In the genomic region with DNA sequence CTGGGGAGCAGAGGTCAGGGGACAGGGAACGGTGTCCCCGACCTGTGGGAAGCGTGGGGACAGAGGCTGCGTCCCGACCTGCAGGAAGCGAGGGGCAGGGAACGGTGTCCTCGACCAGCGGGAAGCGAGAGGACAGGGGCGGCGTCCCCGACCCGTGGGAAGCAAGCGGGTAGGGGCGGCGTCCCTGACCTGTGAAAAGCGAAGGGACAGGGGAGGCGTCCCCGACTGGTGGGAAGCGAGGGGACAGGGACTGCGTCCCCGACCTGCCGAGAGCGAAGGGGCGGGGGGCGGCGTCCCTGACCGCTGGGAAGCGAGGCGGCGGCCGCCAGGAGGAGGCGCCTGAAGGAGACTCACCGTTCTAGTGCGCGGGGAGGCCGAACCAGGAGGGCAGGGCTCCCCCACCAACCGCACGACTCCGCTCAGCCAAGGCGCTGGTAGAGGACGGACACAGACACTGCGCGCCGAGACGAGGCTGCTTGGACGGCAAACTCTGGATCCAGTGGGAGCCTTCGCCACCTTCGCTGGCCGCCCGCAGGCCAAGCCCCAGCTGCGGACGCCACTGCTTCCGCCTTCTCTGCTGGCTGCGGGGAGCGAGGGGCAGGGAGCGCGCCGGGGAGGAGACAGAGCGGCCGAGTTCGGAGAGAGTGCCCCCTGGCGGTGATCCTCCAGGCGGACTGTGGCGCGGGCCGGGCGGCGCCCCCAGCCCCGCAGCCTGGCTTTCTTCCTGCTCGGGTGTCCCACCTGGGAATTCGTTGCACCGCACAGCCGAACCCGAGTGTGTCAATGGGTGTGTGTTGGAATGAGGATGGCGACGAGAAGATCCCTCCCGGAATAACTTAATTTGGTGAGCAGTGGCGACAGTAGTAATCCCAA, we compare ENCODE assay signal across 1 cellular context.
A peak's percentile ranks its signal among the peaks of the same experiment; 100 is the strongest.
TF ChIP-seq lines count a peak whose summit lies in the region.

A gene with protein sequence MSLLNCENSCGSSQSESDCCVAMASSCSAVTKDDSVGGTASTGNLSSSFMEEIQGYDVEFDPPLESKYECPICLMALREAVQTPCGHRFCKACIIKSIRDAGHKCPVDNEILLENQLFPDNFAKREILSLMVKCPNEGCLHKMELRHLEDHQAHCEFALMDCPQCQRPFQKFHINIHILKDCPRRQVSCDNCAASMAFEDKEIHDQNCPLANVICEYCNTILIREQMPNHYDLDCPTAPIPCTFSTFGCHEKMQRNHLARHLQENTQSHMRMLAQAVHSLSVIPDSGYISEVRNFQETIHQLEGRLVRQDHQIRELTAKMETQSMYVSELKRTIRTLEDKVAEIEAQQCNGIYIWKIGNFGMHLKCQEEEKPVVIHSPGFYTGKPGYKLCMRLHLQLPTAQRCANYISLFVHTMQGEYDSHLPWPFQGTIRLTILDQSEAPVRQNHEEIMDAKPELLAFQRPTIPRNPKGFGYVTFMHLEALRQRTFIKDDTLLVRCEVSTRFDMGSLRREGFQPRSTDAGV (minus strand): TSS at position 579 of the 873 bp plus-strand sequence. CDS start 8,757 bp downstream, outside the sequence.

TF ChIP-seq in HEK293, 187 proteins besides CTCF, POLR2A, EP300 and RAD21 (continued from another document and continues in another):
- TF ChIP-seq, protein P1, sequence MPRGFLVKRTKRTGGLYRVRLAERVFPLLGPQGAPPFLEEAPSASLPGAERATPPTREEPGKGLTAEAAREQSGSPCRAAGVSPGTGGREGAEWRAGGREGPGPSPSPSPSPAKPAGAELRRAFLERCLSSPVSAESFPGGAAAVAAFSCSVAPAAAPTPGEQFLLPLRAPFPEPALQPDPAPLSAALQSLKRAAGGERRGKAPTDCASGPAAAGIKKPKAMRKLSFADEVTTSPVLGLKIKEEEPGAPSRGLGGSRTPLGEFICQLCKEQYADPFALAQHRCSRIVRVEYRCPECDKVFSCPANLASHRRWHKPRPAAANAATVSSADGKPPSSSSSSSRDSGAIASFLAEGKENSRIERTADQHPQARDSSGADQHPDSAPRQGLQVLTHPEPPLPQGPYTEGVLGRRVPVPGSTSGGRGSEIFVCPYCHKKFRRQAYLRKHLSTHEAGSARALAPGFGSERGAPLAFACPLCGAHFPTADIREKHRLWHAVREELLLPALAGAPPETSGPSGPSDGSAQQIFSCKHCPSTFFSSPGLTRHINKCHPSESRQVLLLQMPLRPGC (tag by site-specific recombination; IDR thresholded peaks at IDR 0.05), result peak; percentile 38; the same call in 1 of the 2 replicates
- TF ChIP-seq ZNF423 (tag by site-specific recombination; IDR thresholded peaks at IDR 0.05) (0 out of 2 replicates have a peak, but pooled peaks have one; percentile 3), ZNF596 (tag by site-specific recombination; IDR thresholded peaks at IDR 0.05) (no peak), ZNF132 (tag by site-specific recombination; IDR thresholded peaks at IDR 0.05; ENCODE audit: borderline replicate concordance) (no peak), SP3 (tag by site-specific recombination; IDR thresholded peaks at IDR 0.05) (peak; percentile 75), BCL11B (tag by site-specific recombination; IDR thresholded peaks at IDR 0.05; ENCODE audit: low read depth) (0 out of 2 replicates have a peak, but pooled peaks have one; percentile 33), ZNF658 (tag by site-specific recombination; IDR thresholded peaks at IDR 0.05) (no peak), ZNF473 (tag by site-specific recombination; IDR thresholded peaks at IDR 0.05) (no peak), ZNF48 (tag by site-specific recombination; IDR thresholded peaks at IDR 0.05) (no peak), SETDB1 (IDR thresholded peaks at IDR 0.05; ENCODE audit: insufficient read length, low read length) (peak; percentile 40), ZNF776 (tag by site-specific recombination; IDR thresholded peaks at IDR 0.05; ENCODE audit: borderline replicate concordance) (no peak), ZNF548 (tag by site-specific recombination; IDR thresholded peaks at IDR 0.05) (no peak), ZNF223 (tag by site-specific recombination; IDR thresholded peaks at IDR 0.05) (no peak), KLF16 (tag by site-specific recombination; IDR thresholded peaks at IDR 0.05) (peak; percentile 88), ZNF747 (tag by site-specific recombination; IDR thresholded peaks at IDR 0.05) (no peak), ZNF292 (tag by site-specific recombination; IDR thresholded peaks at IDR 0.05; ENCODE audit: borderline replicate concordance, low read depth) (no peak), ZNF830 (tag by site-specific recombination; IDR thresholded peaks at IDR 0.05; ENCODE audit: low read depth) (no peak), GLI4 (tag by site-specific recombination; IDR thresholded peaks at IDR 0.05) (peak; percentile 79), ZNF184 (tag by site-specific recombination; IDR thresholded peaks at IDR 0.05) (no peak), KLF1 (tag by site-specific recombination; IDR thresholded peaks at IDR 0.05) (peak; percentile 20; the same call in 1 of the 2 replicates), GLIS1 (tag by site-specific recombination; IDR thresholded peaks at IDR 0.05) (peak; percentile 37), ZNF510 (tag by site-specific recombination; IDR thresholded peaks at IDR 0.05; ENCODE audit: insufficient replicate concordance) (peak; percentile 8), KLF9 (tag by site-specific recombination; IDR thresholded peaks at IDR 0.05; ENCODE audit: low read depth) (peak; percentile 82), TRIM28 (IDR thresholded peaks at IDR 0.05; ENCODE audit: borderline replicate concordance, low read length) (peak; percentile 24; the same call in 1 of the 2 replicates), ZNF701 (tag by site-specific recombination; IDR thresholded peaks at IDR 0.05) (no peak), FEZF1 (tag by site-specific recombination; IDR thresholded peaks at IDR 0.05) (no peak), PRDM1 (tag by site-specific recombination; IDR thresholded peaks at IDR 0.05) (no peak), ZNF529 (tag by site-specific recombination; IDR thresholded peaks at IDR 0.05; ENCODE audit: insufficient replicate concordance) (no peak), ZNF610 (tag by site-specific recombination; IDR thresholded peaks at IDR 0.05; ENCODE audit: borderline replicate concordance) (peak; percentile 71), ZNF626 (tag by site-specific recombination; IDR thresholded peaks at IDR 0.05) (no peak), OSR2 (tag by site-specific recombination; IDR thresholded peaks at IDR 0.05) (no peak), ZNF248 (tag by site-specific recombination; IDR thresholded peaks at IDR 0.05) (no peak), ZEB2 (tag by site-specific recombination; IDR thresholded peaks at IDR 0.05) (peak; percentile 74), ZFP69B (tag by site-specific recombination; IDR thresholded peaks at IDR 0.05) (peak; percentile 66), GLIS2 (tag by site-specific recombination; IDR thresholded peaks at IDR 0.05) (peak; percentile 98), ZNF394 (tag by site-specific recombination; IDR thresholded peaks at IDR 0.05; ENCODE audit: borderline replicate concordance) (peak; percentile 70; the same call in 1 of the 2 replicates)
- TF ChIP-seq, protein P2, sequence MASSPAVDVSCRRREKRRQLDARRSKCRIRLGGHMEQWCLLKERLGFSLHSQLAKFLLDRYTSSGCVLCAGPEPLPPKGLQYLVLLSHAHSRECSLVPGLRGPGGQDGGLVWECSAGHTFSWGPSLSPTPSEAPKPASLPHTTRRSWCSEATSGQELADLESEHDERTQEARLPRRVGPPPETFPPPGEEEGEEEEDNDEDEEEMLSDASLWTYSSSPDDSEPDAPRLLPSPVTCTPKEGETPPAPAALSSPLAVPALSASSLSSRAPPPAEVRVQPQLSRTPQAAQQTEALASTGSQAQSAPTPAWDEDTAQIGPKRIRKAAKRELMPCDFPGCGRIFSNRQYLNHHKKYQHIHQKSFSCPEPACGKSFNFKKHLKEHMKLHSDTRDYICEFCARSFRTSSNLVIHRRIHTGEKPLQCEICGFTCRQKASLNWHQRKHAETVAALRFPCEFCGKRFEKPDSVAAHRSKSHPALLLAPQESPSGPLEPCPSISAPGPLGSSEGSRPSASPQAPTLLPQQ (tag by site-specific recombination; IDR thresholded peaks at IDR 0.05), result peak; percentile 81
- TF ChIP-seq, protein P3, sequence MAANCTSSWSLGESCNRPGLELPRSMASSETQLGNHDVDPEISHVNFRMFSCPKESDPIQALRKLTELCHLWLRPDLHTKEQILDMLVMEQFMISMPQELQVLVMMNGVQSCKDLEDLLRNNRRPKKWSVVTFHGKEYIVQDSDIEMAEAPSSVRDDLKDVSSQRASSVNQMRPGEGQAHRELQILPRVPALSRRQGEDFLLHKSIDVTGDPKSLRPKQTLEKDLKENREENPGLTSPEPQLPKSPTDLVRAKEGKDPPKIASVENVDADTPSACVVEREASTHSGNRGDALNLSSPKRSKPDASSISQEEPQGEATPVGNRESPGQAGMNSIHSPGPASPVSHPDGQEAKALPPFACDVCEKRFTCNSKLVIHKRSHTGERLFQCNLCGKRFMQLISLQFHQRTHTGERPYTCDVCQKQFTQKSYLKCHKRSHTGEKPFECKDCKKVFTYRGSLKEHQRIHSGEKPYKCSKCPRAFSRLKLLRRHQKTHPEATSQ (tag by site-specific recombination; IDR thresholded peaks at IDR 0.05), result peak; percentile 89; the same call in 1 of the 2 replicates
- TF ChIP-seq, protein P4, sequence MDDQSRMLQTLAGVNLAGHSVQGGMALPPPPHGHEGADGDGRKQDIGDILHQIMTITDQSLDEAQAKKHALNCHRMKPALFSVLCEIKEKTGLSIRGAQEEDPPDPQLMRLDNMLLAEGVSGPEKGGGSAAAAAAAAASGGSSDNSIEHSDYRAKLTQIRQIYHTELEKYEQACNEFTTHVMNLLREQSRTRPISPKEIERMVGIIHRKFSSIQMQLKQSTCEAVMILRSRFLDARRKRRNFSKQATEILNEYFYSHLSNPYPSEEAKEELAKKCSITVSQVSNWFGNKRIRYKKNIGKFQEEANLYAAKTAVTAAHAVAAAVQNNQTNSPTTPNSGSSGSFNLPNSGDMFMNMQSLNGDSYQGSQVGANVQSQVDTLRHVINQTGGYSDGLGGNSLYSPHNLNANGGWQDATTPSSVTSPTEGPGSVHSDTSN (CRISPR knock-in tag; IDR thresholded peaks at IDR 0.05), result no peak; the same call in 1 of the 2 replicates
- TF ChIP-seq, protein P5, sequence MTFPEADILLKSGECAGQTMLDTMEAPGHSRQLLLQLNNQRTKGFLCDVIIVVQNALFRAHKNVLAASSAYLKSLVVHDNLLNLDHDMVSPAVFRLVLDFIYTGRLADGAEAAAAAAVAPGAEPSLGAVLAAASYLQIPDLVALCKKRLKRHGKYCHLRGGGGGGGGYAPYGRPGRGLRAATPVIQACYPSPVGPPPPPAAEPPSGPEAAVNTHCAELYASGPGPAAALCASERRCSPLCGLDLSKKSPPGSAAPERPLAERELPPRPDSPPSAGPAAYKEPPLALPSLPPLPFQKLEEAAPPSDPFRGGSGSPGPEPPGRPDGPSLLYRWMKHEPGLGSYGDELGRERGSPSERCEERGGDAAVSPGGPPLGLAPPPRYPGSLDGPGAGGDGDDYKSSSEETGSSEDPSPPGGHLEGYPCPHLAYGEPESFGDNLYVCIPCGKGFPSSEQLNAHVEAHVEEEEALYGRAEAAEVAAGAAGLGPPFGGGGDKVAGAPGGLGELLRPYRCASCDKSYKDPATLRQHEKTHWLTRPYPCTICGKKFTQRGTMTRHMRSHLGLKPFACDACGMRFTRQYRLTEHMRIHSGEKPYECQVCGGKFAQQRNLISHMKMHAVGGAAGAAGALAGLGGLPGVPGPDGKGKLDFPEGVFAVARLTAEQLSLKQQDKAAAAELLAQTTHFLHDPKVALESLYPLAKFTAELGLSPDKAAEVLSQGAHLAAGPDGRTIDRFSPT (tag by site-specific recombination; IDR thresholded peaks at IDR 0.05), result 0 out of 2 replicates have a peak, but pooled peaks have one; percentile 49
- TF ChIP-seq, protein P6, sequence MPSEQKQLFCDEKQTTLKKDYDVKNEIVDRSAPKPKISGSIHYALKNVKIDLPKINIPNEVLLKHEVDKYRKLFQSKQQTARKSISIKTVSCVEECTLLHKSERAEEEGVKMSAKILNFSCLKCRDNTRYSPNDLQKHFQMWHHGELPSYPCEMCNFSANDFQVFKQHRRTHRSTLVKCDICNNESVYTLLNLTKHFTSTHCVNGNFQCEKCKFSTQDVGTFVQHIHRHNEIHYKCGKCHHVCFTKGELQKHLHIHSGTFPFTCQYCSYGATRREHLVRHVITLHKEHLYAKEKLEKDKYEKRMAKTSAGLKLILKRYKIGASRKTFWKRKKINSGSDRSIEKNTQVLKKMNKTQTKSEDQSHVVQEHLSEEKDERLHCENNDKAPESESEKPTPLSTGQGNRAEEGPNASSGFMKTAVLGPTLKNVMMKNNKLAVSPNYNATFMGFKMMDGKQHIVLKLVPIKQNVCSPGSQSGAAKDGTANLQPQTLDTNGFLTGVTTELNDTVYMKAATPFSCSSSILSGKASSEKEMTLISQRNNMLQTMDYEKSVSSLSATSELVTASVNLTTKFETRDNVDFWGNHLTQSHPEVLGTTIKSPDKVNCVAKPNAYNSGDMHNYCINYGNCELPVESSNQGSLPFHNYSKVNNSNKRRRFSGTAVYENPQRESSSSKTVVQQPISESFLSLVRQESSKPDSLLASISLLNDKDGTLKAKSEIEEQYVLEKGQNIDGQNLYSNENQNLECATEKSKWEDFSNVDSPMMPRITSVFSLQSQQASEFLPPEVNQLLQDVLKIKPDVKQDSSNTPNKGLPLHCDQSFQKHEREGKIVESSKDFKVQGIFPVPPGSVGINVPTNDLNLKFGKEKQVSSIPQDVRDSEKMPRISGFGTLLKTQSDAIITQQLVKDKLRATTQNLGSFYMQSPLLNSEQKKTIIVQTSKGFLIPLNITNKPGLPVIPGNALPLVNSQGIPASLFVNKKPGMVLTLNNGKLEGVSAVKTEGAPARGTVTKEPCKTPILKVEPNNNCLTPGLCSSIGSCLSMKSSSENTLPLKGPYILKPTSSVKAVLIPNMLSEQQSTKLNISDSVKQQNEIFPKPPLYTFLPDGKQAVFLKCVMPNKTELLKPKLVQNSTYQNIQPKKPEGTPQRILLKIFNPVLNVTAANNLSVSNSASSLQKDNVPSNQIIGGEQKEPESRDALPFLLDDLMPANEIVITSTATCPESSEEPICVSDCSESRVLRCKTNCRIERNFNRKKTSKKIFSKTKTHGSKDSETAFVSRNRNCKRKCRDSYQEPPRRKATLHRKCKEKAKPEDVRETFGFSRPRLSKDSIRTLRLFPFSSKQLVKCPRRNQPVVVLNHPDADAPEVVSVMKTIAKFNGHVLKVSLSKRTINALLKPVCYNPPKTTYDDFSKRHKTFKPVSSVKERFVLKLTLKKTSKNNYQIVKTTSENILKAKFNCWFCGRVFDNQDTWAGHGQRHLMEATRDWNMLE (tag by site-specific recombination; conservative IDR thresholded peaks at IDR 0.05; ENCODE audit: low read depth), result peak; percentile 48
- TF ChIP-seq, protein P7, sequence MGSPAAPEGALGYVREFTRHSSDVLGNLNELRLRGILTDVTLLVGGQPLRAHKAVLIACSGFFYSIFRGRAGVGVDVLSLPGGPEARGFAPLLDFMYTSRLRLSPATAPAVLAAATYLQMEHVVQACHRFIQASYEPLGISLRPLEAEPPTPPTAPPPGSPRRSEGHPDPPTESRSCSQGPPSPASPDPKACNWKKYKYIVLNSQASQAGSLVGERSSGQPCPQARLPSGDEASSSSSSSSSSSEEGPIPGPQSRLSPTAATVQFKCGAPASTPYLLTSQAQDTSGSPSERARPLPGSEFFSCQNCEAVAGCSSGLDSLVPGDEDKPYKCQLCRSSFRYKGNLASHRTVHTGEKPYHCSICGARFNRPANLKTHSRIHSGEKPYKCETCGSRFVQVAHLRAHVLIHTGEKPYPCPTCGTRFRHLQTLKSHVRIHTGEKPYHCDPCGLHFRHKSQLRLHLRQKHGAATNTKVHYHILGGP (tag by site-specific recombination; IDR thresholded peaks at IDR 0.05), result peak; percentile 21; the same call in 1 of the 2 replicates
